In genomic region chr9:21095561-21095960, GRCh38 we compare ENCODE assay signal across 12 cellular contexts. TPM values are rescaled to one million over a fixed set of nuclear protein-coding genes. Genes with fewer than 3 reads are reported as not detected.
DNase-seq lines count a peak whose midpoint lies in the region; TF ChIP-seq lines count a peak whose summit lies in the region.
"Had no signal": no experiment of that assay in that cellular context is flagged by ENCODE, and none has a peak within 500 bp of the region (broad histone marks: within the 10 kb centered on the region; RNA-seq: fewer than 3 reads in every experiment).

No MANE protein-coding gene starts in this region.

- BruUV-seq in OCI-LY7 (replicated peaks; lab: Mats Ljungman, UMichigan), result no TSS peak

- no peaks in the 10 kb centered on the region for H3K9me2 ChIP-seq in OCI-LY7 (ENCODE audit: insufficient read depth, low read length)

- POLR2A ChIA-PET in OCI-LY7 (lab: Charles Lee), result interaction anchor here (0.6 to 1.5 kb wide), 4 partner anchors 21 to 474 kb away, joined by 3 read pairs; no protein-coding TSS in a partner anchor

- peak; percentile 70 for DNase-seq in EH (ENCODE audit: low read depth)
- no peak for DNase-seq in OCI-LY7 (ENCODE audit: low spot score)
- no peak for DNase-seq in esophagus muscularis mucosa (ENCODE audit: extremely low spot score)
- DNase-seq in NCI-H1048 (lab: John Stamatoyannopoulos, UW), result no peak
- DNase-seq in GM03348 (ENCODE audit: low spot score), result no peak
- DNase-seq in germinal center (ENCODE audit: low spot score), result no peak
- DNase-seq: NCI-H2081 treated with DMSO at 0.1 percent for 48 hours; posterior cingulate gyrus; stimulated activated CD4-positive, alpha-beta T cell treated with anti-CD3 and anti-CD28 coated beads, Interleukin-4, amount 100 ng/mL, for 4 hours had no signal

- H3K27ac ChIP-seq in OCI-LY7 (ENCODE audit: low read depth, low read length, poor library complexity, severe bottlenecking), result no peak overlapping the region
- H3K27ac ChIP-seq in esophagus muscularis mucosa (replicated peaks in 1 of 4), result peak overlapping the region; percentile 55 to 76 (median 63)
- peak overlapping the region; percentile 64 for H3K27ac ChIP-seq in skeletal muscle tissue (ENCODE audit: low read depth, low read length)

- TF ChIP-seq CTCF in OCI-LY7 (conservative IDR thresholded peaks at IDR 0.05; ENCODE audit: low read length) (no peak), esophagus muscularis mucosa (IDR thresholded peaks at IDR 0.05) (no peak)

- TF ChIP-seq EP300 in esophagus muscularis mucosa (IDR thresholded peaks at IDR 0.05), result no peak

- no peak for TF ChIP-seq POLR2A in esophagus muscularis mucosa (IDR thresholded peaks at IDR 0.05; ENCODE audit: low read depth)

- H3K4me3 ChIP-seq in OCI-LY7 (ENCODE audit: low read depth, low read length, poor library complexity, severe bottlenecking) (no peak overlapping the region), esophagus muscularis mucosa (no peak overlapping the region), skeletal muscle tissue (ENCODE audit: low read length in 3 of 3) (no peak overlapping the region)

- H3K27me3 ChIP-seq in esophagus muscularis mucosa (no peaks in the 10 kb centered on the region), skeletal muscle tissue (ENCODE audit: control insufficient read depth in 3 of 3, insufficient read depth in 3 of 3, low read length in 3 of 3) (no peaks in the 10 kb centered on the region)

- no peaks in the 10 kb centered on the region for H3K9me3 ChIP-seq in OCI-LY7 (ENCODE audit: low read length)
- H3K9me3 ChIP-seq in esophagus muscularis mucosa, result no peaks in the 10 kb centered on the region
- H3K9me3 ChIP-seq in skeletal muscle tissue (ENCODE audit: control insufficient read depth in 3 of 3, low read length in 3 of 3), result no peaks in the 10 kb centered on the region

- H3K4me2 ChIP-seq in OCI-LY7 (ENCODE audit: low read length), result peak overlapping the region; percentile 50; the same call in 1 of the 2 replicates

- peaks cover 20% of the 10 kb centered on the region for H3K4me1 ChIP-seq in OCI-LY7 (ENCODE audit: insufficient read depth, low read length, poor library complexity, severe bottlenecking)
- H3K4me1 ChIP-seq in esophagus muscularis mucosa, result peaks cover 13 to 21% (median 19%) of the 10 kb centered on the region in 4 donors
- H3K4me1 ChIP-seq in skeletal muscle tissue (ENCODE audit: control insufficient read depth in 3 of 3, insufficient read depth in 3 of 3, low read length in 3 of 3), result peaks cover 0 to 12% (median 6%) of the 10 kb centered on the region in 3 donors

- H3K36me3 ChIP-seq in OCI-LY7 (ENCODE audit: insufficient read depth, low read length), result no peaks in the 10 kb centered on the region
- no peaks in the 10 kb centered on the region for H3K36me3 ChIP-seq in esophagus muscularis mucosa
- no peaks in the 10 kb centered on the region for H3K36me3 ChIP-seq in skeletal muscle tissue (ENCODE audit: control insufficient read depth in 3 of 3, insufficient read depth in 3 of 3, low read length in 3 of 3)

- peak overlapping the region; percentile 68; the same call in 1 of the 2 replicates for H2AFZ ChIP-seq in OCI-LY7 (ENCODE audit: low read length)

- intact Hi-C loops in OCI-LY7 (cut with micrococcal nuclease; ENCODE audit: unreplicated experiment), result loop anchor here (5.0 kb wide), 2 partner anchors 113 to 473 kb away; partner anchors contain the start of gene MLLT3
- intact Hi-C loops in esophagus muscularis mucosa (cut with DNase I), result no loop called here

- no peaks in the 10 kb centered on the region for H3K79me2 ChIP-seq in OCI-LY7 (ENCODE audit: insufficient read depth, low read depth, low read length)

- peak overlapping the region in 1 of 3 donors; percentile 68 for H3K9ac ChIP-seq in skeletal muscle tissue (ENCODE audit: low read depth in 1 of 3, low read length in 3 of 3)

- no peaks in the 10 kb centered on the region for H4K20me1 ChIP-seq in OCI-LY7 (ENCODE audit: insufficient read depth, low read length)

- CTCF ChIA-PET in OCI-LY7 (lab: Charles Lee; ENCODE audit: unreplicated experiment), result no interaction called here

RNA-seq across cellular contexts. Expression of gene IFNB1, which starts 17.8 kb away (rescaled TPM):
- total RNA-seq in OCI-LY7 (2014; rRNA removed; shearing (Covaris generic)), result not detected in 2 replicates
- not detected in 2 replicates for total RNA-seq in OCI-LY7 (2022)
- total RNA-seq in esophagus muscularis mucosa, result not detected
- not detected for total RNA-seq in skeletal muscle tissue
- total RNA-seq: left lobe of liver, ureter had no signal

RNA-seq across cellular contexts. Expression of gene IFNW1, which starts 46.1 kb away (rescaled TPM):
- not detected in 2 replicates for total RNA-seq in OCI-LY7 (2014; rRNA removed; shearing (Covaris generic))
- total RNA-seq in OCI-LY7 (2022) (not detected in 2 replicates), esophagus muscularis mucosa (not detected), skeletal muscle tissue (not detected)
- total RNA-seq: left lobe of liver, ureter had no signal
